8 cellular contexts compared by ENCODE assay signal in the genomic region with DNA sequence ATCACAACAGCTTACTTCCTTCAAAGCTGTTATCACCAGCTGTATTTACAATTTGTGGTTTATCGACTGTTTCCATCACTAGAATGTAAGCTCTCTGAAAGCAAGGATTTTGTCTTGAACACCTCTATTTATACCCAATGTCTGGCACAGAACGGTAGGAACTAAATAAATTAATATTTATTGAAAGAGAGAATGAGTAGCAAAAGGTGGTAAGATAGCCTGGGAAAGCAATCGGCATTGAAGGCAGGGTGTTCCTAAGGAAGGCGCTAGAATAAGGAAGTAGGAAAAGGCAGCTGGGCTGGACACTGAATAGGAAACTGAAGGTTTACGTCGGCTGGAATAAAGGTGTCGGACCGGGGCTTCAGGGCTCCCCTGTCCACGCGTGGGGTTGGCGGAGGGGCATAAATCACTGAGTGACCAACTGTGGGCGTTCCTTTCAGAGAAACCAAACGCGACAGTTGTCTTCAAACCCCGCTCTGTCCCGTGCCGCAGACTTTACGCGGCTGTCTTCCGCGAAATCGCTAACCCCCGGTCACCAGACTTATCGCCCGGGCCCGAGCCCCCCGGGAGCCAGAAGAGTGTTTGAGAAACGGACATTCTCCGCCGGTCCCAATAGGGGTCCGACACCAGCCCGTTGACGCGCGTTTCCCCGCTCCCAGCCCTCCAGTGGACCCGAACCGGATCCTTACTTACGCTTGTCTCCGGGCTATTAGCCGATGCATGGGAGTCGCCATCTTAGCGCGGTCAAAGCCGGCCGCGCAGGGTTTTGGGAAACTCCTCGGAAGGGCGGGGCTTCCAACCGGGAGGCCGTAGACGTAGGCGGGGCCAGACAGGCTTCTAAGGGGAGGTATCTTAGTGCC. TPM values are rescaled to one million over a fixed set of nuclear protein-coding genes. Genes with fewer than 3 reads are reported as not detected.
DNase-seq lines count a peak whose midpoint lies in the region; ATAC-seq lines count a peak whose summit lies in the region.

A gene (minus strand): TSS at position 746 of the 860 bp plus-strand sequence. CDS start 12 bp downstream, at position 734.

- no peaks in the 10 kb centered on the region for H3K27me3 ChIP-seq in BLaER1 treated with 17β-estradiol and CSF1 and Interleukin-3, amounts not matched to agents 10 nM and 100 nM

- peak; percentile 98 for ATAC-seq in GM19372 (IDR thresholded peaks at IDR 0.05; ENCODE audit: low read depth, unreplicated experiment)
- ATAC-seq in HG03521 (IDR thresholded peaks at IDR 0.05; ENCODE audit: unreplicated experiment) = peak; percentile 94
- ATAC-seq in left lobe of liver = peak; percentile 99

- H3K9ac ChIP-seq in BLaER1 treated with 17β-estradiol and CSF1 and Interleukin-3, amounts not matched to agents 10 nM and 100 nM = peak within 1 kb of the TSS; percentile 90 to 98 (median 96)

- H4K20me1 ChIP-seq in BLaER1 treated with 17β-estradiol and CSF1 and Interleukin-3, amounts not matched to agents 10 nM and 100 nM = peaks cover 0 to 38% (median 7%) of the 10 kb centered on the region in 11 experiments; a peak in 12 of 22 replicates

- peak within 1 kb of the TSS; percentile 86 to 98 (median 95) for H3K27ac ChIP-seq in BLaER1 treated with 17β-estradiol and CSF1 and Interleukin-3, amounts not matched to agents 10 nM and 100 nM

- no peaks in the 10 kb centered on the region for H3K9me3 ChIP-seq in BLaER1 treated with 17β-estradiol and CSF1 and Interleukin-3, amounts not matched to agents 10 nM and 100 nM (replicated peaks in 1 of 11)

- H3K36me3 ChIP-seq in BLaER1 treated with 17β-estradiol and CSF1 and Interleukin-3, amounts not matched to agents 10 nM and 100 nM = peaks cover 14 to 37% (median 32%) of the 10 kb centered on the region in 11 experiments

- H3K4me3 ChIP-seq in BLaER1 treated with 17β-estradiol and CSF1 and Interleukin-3, amounts not matched to agents 10 nM and 100 nM = peak within 1 kb of the TSS; percentile 60 to 95 (median 83)

- DNase-seq in NCI-H748 (lab: John Stamatoyannopoulos, UW; ENCODE audit: unreplicated experiment) = peak; percentile 96
- DNase-seq in activated CD4-positive, alpha-beta T cell treated with anti-CD3 and anti-CD28 coated beads, Interleukin-2, amount 50 U/mL, for 1 hour = peak; percentile 89
- DNase-seq in cortex of kidney (lab: John Stamatoyannopoulos, UW) = peak; percentile 56
- peak; percentile 93 for DNase-seq in left lobe of liver (ENCODE audit: low spot score)
- peak; percentile 93 to 94 for DNase-seq in stimulated activated CD4-positive, alpha-beta T cell treated with anti-CD3 and anti-CD28 coated beads, Interleukin-2, amount 100 ng/mL, for 24 hours

- H3K4me2 ChIP-seq in BLaER1 treated with 17β-estradiol and CSF1 and Interleukin-3, amounts not matched to agents 10 nM and 100 nM = peak within 1 kb of the TSS; percentile 76 to 90 (median 83)

- H3K4me1 ChIP-seq in BLaER1 treated with 17β-estradiol and CSF1 and Interleukin-3, amounts not matched to agents 10 nM and 100 nM = peaks cover 15 to 23% (median 18%) of the 10 kb centered on the region in 10 experiments

RNA-seq across cellular contexts. Expression of the gene that starts here (rescaled TPM):
- 8.3 TPM for total RNA-seq in left lobe of liver

Comparison
In these comparisons a context has a peak if more than half of its experiments do, and no peak if none do; other contexts are left out.
1. Peak in every context shown above with its lines: DNase-seq, ATAC-seq, H3K4me3 ChIP-seq and H3K27ac ChIP-seq.